Comparison of ENCODE assay signal across 8 cellular contexts in genomic region chr3:2098398-2099027, GRCh38. TPM values are rescaled to one million over a fixed set of nuclear protein-coding genes. Genes with fewer than 3 reads are reported as not detected.
A peak's percentile ranks its signal among the peaks of the same experiment; 100 is the strongest.
DNase-seq lines count a peak whose midpoint lies in the region; ATAC-seq, FAIRE-seq and TF ChIP-seq lines count a peak whose summit lies in the region.

TSS of gene CNTN4 (plus strand) at chr3:2098866.

- TF ChIP-seq CTCF in D721Med (IDR thresholded peaks at IDR 0.05; ENCODE audit: insufficient read depth, missing control alignments) (peak; percentile 6), glutamatergic neuron (IDR thresholded peaks at IDR 0.05; ENCODE audit: partially characterized antibody, unreplicated experiment) (peak; percentile 23), omental fat pad (IDR thresholded peaks at IDR 0.05) (no peak)

- DNase-seq in D721Med (ENCODE audit: insufficient read length, low spot score) (peak; percentile 90), HuH-7.5 (ENCODE audit: low spot score) (peak; percentile 53), SW480 (ENCODE audit: low spot score) (peak; percentile 59), glutamatergic neuron (peak; percentile 93), omental fat pad (ENCODE audit: low spot score) (no peak)
- DNase-seq in activated CD4-positive, CD25-positive, alpha-beta regulatory T cell treated with anti-CD3 and anti-CD28 coated beads, Interleukin-2, amount 50 U/mL, for 72 hours = no peak

- H3K4me1 Mint-ChIP-seq in glutamatergic neuron (ENCODE audit: low read depth, unreplicated experiment) = peaks cover 19% of the 10 kb centered on the region

- H3K27me3 Mint-ChIP-seq in glutamatergic neuron (ENCODE audit: unreplicated experiment) = peaks cover 10% of the 10 kb centered on the region

- H3K4me3 Mint-ChIP-seq in glutamatergic neuron (ENCODE audit: unreplicated experiment) = peak within 1 kb of the TSS; percentile 95

- peaks cover 2% of the 10 kb centered on the region for H3K36me3 Mint-ChIP-seq in glutamatergic neuron (ENCODE audit: unreplicated experiment)

- ATAC-seq in omental fat pad (ENCODE audit: low FRiP score) = peak; percentile 85
- ATAC-seq in GM18909 (IDR thresholded peaks at IDR 0.05; ENCODE audit: poor library complexity, unreplicated experiment) = no peak
- no peak for ATAC-seq in HG02938 (IDR thresholded peaks at IDR 0.05; ENCODE audit: unreplicated experiment)

- H3K9me3 Mint-ChIP-seq in glutamatergic neuron (ENCODE audit: unreplicated experiment) = peaks cover 8% of the 10 kb centered on the region

- H3K27ac Mint-ChIP-seq in glutamatergic neuron (ENCODE audit: unreplicated experiment) = peak within 1 kb of the TSS; percentile 17

- FAIRE-seq in D721Med (lab: Jason Lieb, UNC) = no peak

RNA-seq across cellular contexts. Expression of gene CNTN4, which starts in this region (rescaled TPM):
- 23.0 TPM for total RNA-seq in glutamatergic neuron (ENCODE audit: unreplicated experiment)
- 1 to 10 TPM; 2.6 to 9.5 (median 7.2) TPM for total RNA-seq in omental fat pad

Comparison
In these comparisons a context has a peak if more than half of its experiments do, and no peak if none do; other contexts are left out.
1. DNase-seq: peak in D721Med (single experiment), HuH-7.5 (single experiment), SW480 (single experiment) and glutamatergic neuron (single experiment); none in omental fat pad (single experiment) and activated CD4-positive, CD25-positive, alpha-beta regulatory T cell treated with anti-CD3 and anti-CD28 coated beads, Interleukin-2, amount 50 U/mL, for 72 hours (single experiment).
2. CTCF ChIP-seq: peak in D721Med (single experiment) and glutamatergic neuron (single experiment); none in omental fat pad (0 of 3).